Comparison of ENCODE assay signal across 11 cellular contexts in genomic region chr1:31934251-31934650, GRCh38. TPM values are rescaled to one million over a fixed set of nuclear protein-coding genes. Genes with fewer than 3 reads are reported as not detected.
DNase-seq lines count a peak whose midpoint lies in the region; TF ChIP-seq lines count a peak whose summit lies in the region.
"Had no signal": no experiment of that assay in that cellular context is flagged by ENCODE, and none has a peak within 500 bp of the region (broad histone marks: within the 10 kb centered on the region; RNA-seq: fewer than 3 reads in every experiment).

No MANE protein-coding gene starts in this region.

- no peaks in the 10 kb centered on the region for H3K36me3 ChIP-seq in adipocyte (ENCODE audit: control insufficient read depth, insufficient read depth, low read length, severe bottlenecking)
- H3K36me3 ChIP-seq in neural progenitor cell, result no peaks in the 10 kb centered on the region

- H3K27me3 Mint-ChIP-seq in CD14-positive monocyte (ENCODE audit: low read depth in 3 of 3) (no peaks in the 10 kb centered on the region), neural progenitor cell (ENCODE audit: insufficient read depth, low read depth) (no peaks in the 10 kb centered on the region)

- H3F3A ChIP-seq in neural progenitor cell (ENCODE audit: low read depth), result peaks cover 49% of the 10 kb centered on the region

- H3K27ac Mint-ChIP-seq in CD14-positive monocyte, result peak overlapping the region in 5 of 7 donors; percentile 2 to 97 (median 40)
- no peak overlapping the region for H3K27ac Mint-ChIP-seq in neural progenitor cell

- H3K4me1 ChIP-seq in adipocyte (ENCODE audit: control insufficient read depth, insufficient read depth, low read length), result peaks cover 79% of the 10 kb centered on the region
- peaks cover 51% of the 10 kb centered on the region for H3K4me1 ChIP-seq in neural progenitor cell

- intact Hi-C loops in CD14-positive monocyte (cut with micrococcal nuclease), result no loop called here

- peak overlapping the region; percentile 99 for H3K4me3 ChIP-seq in Jurkat, Clone E6-1 (ENCODE audit: low read length)
- H3K4me3 ChIP-seq in adipocyte (ENCODE audit: low read length), result peak overlapping the region; percentile 100
- no peak overlapping the region for H3K4me3 ChIP-seq in neural progenitor cell

- H3K27me3 ChIP-seq in adipocyte (replicated peaks; ENCODE audit: control insufficient read depth, insufficient read depth, low read length), result no peaks in the 10 kb centered on the region
- H3K27me3 ChIP-seq in neural progenitor cell, result no peaks in the 10 kb centered on the region

- no peak for TF ChIP-seq CTCF in CD14-positive monocyte (IDR thresholded peaks at IDR 0.05)
- TF ChIP-seq CTCF in neural progenitor cell (IDR thresholded peaks at IDR 0.05), result no peak

- no peak overlapping the region for H2AFZ ChIP-seq in neural progenitor cell (replicated peaks)
- H2AFZ ChIP-seq: parathyroid adenoma had no signal

- H3K36me3 Mint-ChIP-seq in CD14-positive monocyte (peaks cover 24 to 29% of the 10 kb centered on the region in 2 donors), neural progenitor cell (peaks cover 6% of the 10 kb centered on the region)

- H3K9ac ChIP-seq in adipocyte (ENCODE audit: low read length) (peak overlapping the region; percentile 99), neural progenitor cell (no peak overlapping the region)
- H3K9ac ChIP-seq: parathyroid adenoma had no signal

- H3K9me3 ChIP-seq in adipocyte (ENCODE audit: control insufficient read depth, low read length), result no peaks in the 10 kb centered on the region
- no peaks in the 10 kb centered on the region for H3K9me3 ChIP-seq in neural progenitor cell (ENCODE audit: low read depth)

- H3K79me2 ChIP-seq in neural progenitor cell (ENCODE audit: low read depth), result peaks cover 86% of the 10 kb centered on the region

- H3K27ac ChIP-seq in neural progenitor cell, result no peak overlapping the region
- H3K27ac ChIP-seq: parathyroid adenoma had no signal

- H3K4me3 Mint-ChIP-seq in CD14-positive monocyte (no peak overlapping the region), neural progenitor cell (no peak overlapping the region)

- H3K9me3 Mint-ChIP-seq in CD14-positive monocyte, result no peaks in the 10 kb centered on the region
- no peaks in the 10 kb centered on the region for H3K9me3 Mint-ChIP-seq in neural progenitor cell

- H3K4me2 ChIP-seq in neural progenitor cell, result peak overlapping the region; percentile 86

- DNase-seq in CD14-positive monocyte (ENCODE audit: low spot score) (no peak), adipocyte (ENCODE audit: low read depth) (no peak), neural progenitor cell (ENCODE audit: low spot score) (no peak), SW480 (ENCODE audit: low spot score) (no peak), NCI-H128 (lab: John Stamatoyannopoulos, UW; ENCODE audit: unreplicated experiment) (no peak), T-helper 9 cell (no peak), putamen (ENCODE audit: low spot score) (no peak)
- no peak for DNase-seq in Jurkat, Clone E6-1 (ENCODE audit: low read depth, low spot score)
- DNase-seq: activated CD4-positive, CD25-positive, alpha-beta regulatory T cell treated with anti-CD3 and anti-CD28 coated beads, Interleukin-2, amount 50 U/mL, for 72 hours; NCI-H526 treated with DMSO at 0.1 percent for 48 hours had no signal

- H4K20me1 ChIP-seq in neural progenitor cell (ENCODE audit: low read depth), result peaks cover 85% of the 10 kb centered on the region

- H3K4me1 Mint-ChIP-seq in CD14-positive monocyte (peaks cover 79% of the 10 kb centered on the region), neural progenitor cell (peaks cover 54% of the 10 kb centered on the region)

RNA-seq across cellular contexts. Expression of gene PTP4A2, which starts 3.9 kb away (rescaled TPM):
- polyA plus RNA-seq in CD14-positive monocyte, result 100 to 1,000 TPM; 294 to 501 TPM
- 551 TPM for polyA plus RNA-seq in Jurkat, Clone E6-1 (2012; ENCODE audit: insufficient read depth, insufficient read length)
- 211 and 540 TPM in 2 replicates for total RNA-seq in neural progenitor cell (ENCODE audit: low replicate concordance)
